ENCODE assay signal across 18 cellular contexts in the genomic region with DNA sequence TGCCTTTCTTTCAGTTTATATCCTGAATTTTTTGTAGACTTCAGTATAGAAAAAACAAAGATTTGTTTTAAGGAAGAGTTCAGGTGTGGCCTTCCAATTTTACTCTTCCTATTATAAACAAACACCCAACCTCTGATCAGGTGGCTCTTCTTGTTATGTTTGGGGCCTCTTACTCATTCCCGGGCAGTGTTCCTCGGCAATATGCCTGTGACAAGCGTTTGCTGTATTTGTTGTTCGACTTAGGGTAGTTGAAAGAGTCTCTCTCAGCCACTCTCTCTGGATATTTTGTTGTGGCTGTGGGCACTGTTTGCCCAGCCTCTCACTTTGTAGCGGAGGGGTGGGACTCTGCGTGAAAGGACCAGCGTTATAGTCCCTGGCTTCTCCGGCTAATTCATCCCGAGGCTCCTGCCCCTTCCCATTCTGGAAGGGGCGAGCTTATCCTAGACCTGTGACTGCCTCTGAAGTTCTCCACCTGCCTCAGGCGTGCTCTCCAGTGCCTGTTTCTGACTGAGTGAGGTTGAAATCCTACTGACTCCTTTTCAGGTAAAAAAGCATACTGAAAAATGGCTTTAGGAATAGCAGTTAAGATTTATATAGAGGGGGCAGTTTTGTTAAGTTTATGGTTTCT.
DNase-seq lines count a peak whose midpoint lies in the region; TF ChIP-seq lines count a peak whose summit lies in the region.
"Had no signal": no experiment of that assay in that cellular context is flagged by ENCODE, and none has a peak within 500 bp of the region (broad histone marks: within the 10 kb centered on the region; RNA-seq: fewer than 3 reads in every experiment).

No MANE protein-coding gene starts in this region.

- intact Hi-C loops in adrenal gland (cut with DNase I) = no loop called here

- no peak overlapping the region for H3K4me3 ChIP-seq in right atrium auricular region
- H3K4me3 ChIP-seq in suprapubic skin = no peak overlapping the region
- no peak overlapping the region for H3K4me3 ChIP-seq in adrenal gland

- H3K27ac ChIP-seq in right atrium auricular region (peak overlapping the region; percentile 49 to 67), suprapubic skin (peak overlapping the region; percentile 4), adrenal gland (no peak overlapping the region)
- H3K27ac ChIP-seq: brain microvascular endothelial cell, parathyroid adenoma had no signal

- TF ChIP-seq CTCF in right atrium auricular region (IDR thresholded peaks at IDR 0.05) = no peak
- TF ChIP-seq CTCF in suprapubic skin (IDR thresholded peaks at IDR 0.05) = no peak
- no peak for TF ChIP-seq CTCF in adrenal gland (IDR thresholded peaks at IDR 0.05)

- WGBS in suprapubic skin = 79% methylated on average over 11 of the region's 11 CpGs
- WGBS in adrenal gland, 4 donors = 70 to 82% (median 73%) methylated on average over 11 of the region's 11 CpGs

- H3K9me3 ChIP-seq in right atrium auricular region (no peaks in the 10 kb centered on the region), suprapubic skin (no peaks in the 10 kb centered on the region), adrenal gland (replicated peaks in 1 of 3) (no peaks in the 10 kb centered on the region)

- peaks cover 0 to 4% of the 10 kb centered on the region in 2 donors for H3K4me1 ChIP-seq in right atrium auricular region
- peaks cover 2% of the 10 kb centered on the region for H3K4me1 ChIP-seq in suprapubic skin
- H3K4me1 ChIP-seq in adrenal gland (replicated peaks in 1 of 2) = no peaks in the 10 kb centered on the region
- H3K4me1 ChIP-seq: parathyroid adenoma had no signal

- TF ChIP-seq EP300 in suprapubic skin (IDR thresholded peaks at IDR 0.05) = no peak

- no peak for TF ChIP-seq POLR2A in suprapubic skin (IDR thresholded peaks at IDR 0.05)
- TF ChIP-seq POLR2A in adrenal gland (IDR thresholded peaks at IDR 0.05) = no peak

- DNase-seq in NCI-H748 (lab: John Stamatoyannopoulos, UW; ENCODE audit: unreplicated experiment) (peak; percentile 42), NCI-H748 treated with DMSO at 0.1 percent for 48 hours (lab: John Stamatoyannopoulos, UW) (no peak), SW480 (ENCODE audit: low spot score) (peak; percentile 20), right atrium auricular region (ENCODE audit: low spot score) (no peak), suprapubic skin (ENCODE audit: low spot score in 2 of 2) (no peak), adrenal gland (no peak), AG08396 (ENCODE audit: low spot score) (no peak), HUDEP-2 (lab: John Stamatoyannopoulos, UW; ENCODE audit: unreplicated experiment in 76 of 76) (no peak)
- DNase-seq: activated CD4-positive, alpha-beta T cell treated with anti-CD3 and anti-CD28 coated beads, Interleukin-2, amount 50 U/mL, for 48 hours; activated naive CD8-positive, alpha-beta T cell treated with anti-CD3 and anti-CD28 coated beads for 36 hours; activated T-cell treated with anti-CD3 and anti-CD28 coated beads, Interleukin-2, amount 50 U/mL, for 72 hours; brain microvascular endothelial cell; CD4-positive, CD25-positive, alpha-beta regulatory T cell; DMS53; NCI-H1105 treated with DMSO at 0.1 percent for 48 hours; NCI-H524; stimulated activated CD4-positive, alpha-beta T cell treated with anti-CD3 and anti-CD28 coated beads, Interleukin-12 subunit alpha, Interleukin-12 subunit beta, amount 100 ng/mL, for 4 hours had no signal

- no peaks in the 10 kb centered on the region for H3K27me3 ChIP-seq in right atrium auricular region
- H3K27me3 ChIP-seq in suprapubic skin = no peaks in the 10 kb centered on the region
- no peaks in the 10 kb centered on the region for H3K27me3 ChIP-seq in adrenal gland
- H3K27me3 ChIP-seq: brain microvascular endothelial cell had no signal

- H3K36me3 ChIP-seq in right atrium auricular region = no peaks in the 10 kb centered on the region
- H3K36me3 ChIP-seq in suprapubic skin = no peaks in the 10 kb centered on the region
- peaks cover 0 to 4% of the 10 kb centered on the region in 2 donors for H3K36me3 ChIP-seq in adrenal gland (replicated peaks in 1 of 2)
- H3K36me3 ChIP-seq: brain microvascular endothelial cell had no signal

Comparison
In these comparisons a context has a peak if more than half of its experiments do, and no peak if none do; other contexts are left out.
1. DNase-seq: peak in NCI-H748 (single experiment) and SW480 (single experiment); none in NCI-H748 treated with DMSO at 0.1 percent for 48 hours (single experiment), right atrium auricular region (single experiment), suprapubic skin (0 of 2), adrenal gland (0 of 7), AG08396 (single experiment) and HUDEP-2 (0 of 76).
2. H3K27ac ChIP-seq: peak in right atrium auricular region (2 of 2) and suprapubic skin (single experiment); none in adrenal gland (0 of 5).